9 cellular contexts compared by ENCODE assay signal in genomic region chr10:103618575-103619423, GRCh38.
DNase-seq lines count a peak whose midpoint lies in the region; ATAC-seq and TF ChIP-seq lines count a peak whose summit lies in the region.
"Had no signal": no experiment of that assay in that cellular context is flagged by ENCODE, and none has a peak within 500 bp of the region (broad histone marks: within the 10 kb centered on the region; RNA-seq: fewer than 3 reads in every experiment).

No MANE protein-coding gene starts in this region.

- H3K27me3 Mint-ChIP-seq in activated CD4-positive, alpha-beta T cell treated with anti-CD3 and anti-CD28 coated beads for 36 hours, result no peaks in the 10 kb centered on the region

- H3K27me3 ChIP-seq in body of pancreas (no peaks in the 10 kb centered on the region), stomach (no peaks in the 10 kb centered on the region)

- POLR2A ChIA-PET in activated CD4-positive, alpha-beta T cell treated with anti-CD3 and anti-CD28 coated beads for 36 hours (lab: Charles Lee), result no interaction called here

- peak; percentile 47 for ATAC-seq in body of pancreas
- ATAC-seq in activated CD4-positive, alpha-beta T cell treated with anti-CD3 and anti-CD28 coated beads for 36 hours, result no peak
- no peak for ATAC-seq in HG03342 (IDR thresholded peaks at IDR 0.05; ENCODE audit: unreplicated experiment)

- H3K36me3 ChIP-seq in body of pancreas (replicated peaks in 1 of 2; ENCODE audit: insufficient read depth in 1 of 2, low read depth in 2 of 2) (no peaks in the 10 kb centered on the region), stomach (peaks cover 21 to 91% (median 73%) of the 10 kb centered on the region in 4 donors)

- no peak overlapping the region for H3K4me3 ChIP-seq in body of pancreas
- H3K4me3 ChIP-seq in stomach, result no peak overlapping the region

- H3K27ac Mint-ChIP-seq in activated CD4-positive, alpha-beta T cell treated with anti-CD3 and anti-CD28 coated beads for 36 hours, result no peak overlapping the region

- H3K9me3 Mint-ChIP-seq in activated CD4-positive, alpha-beta T cell treated with anti-CD3 and anti-CD28 coated beads for 36 hours (ENCODE audit: low read depth), result no peaks in the 10 kb centered on the region

- no peak for TF ChIP-seq CTCF in body of pancreas (IDR thresholded peaks at IDR 0.05)
- no peak for TF ChIP-seq CTCF in stomach (IDR thresholded peaks at IDR 0.05)

- H3K4me3 Mint-ChIP-seq in activated CD4-positive, alpha-beta T cell treated with anti-CD3 and anti-CD28 coated beads for 36 hours, result no peak overlapping the region

- H3K9me3 ChIP-seq in body of pancreas, result no peaks in the 10 kb centered on the region
- no peaks in the 10 kb centered on the region for H3K9me3 ChIP-seq in stomach

- no peaks in the 10 kb centered on the region for H3K4me1 Mint-ChIP-seq in activated CD4-positive, alpha-beta T cell treated with anti-CD3 and anti-CD28 coated beads for 36 hours

- in situ Hi-C loops in G401 (cut with HindIII; ENCODE audit: low sequenced_read_pairs), result no loop called here

- DNase-seq in G401 (ENCODE audit: low spot score), result peak; percentile 77
- peak; percentile 29 to 63 (median 46) for DNase-seq in body of pancreas
- DNase-seq in iris pigment epithelial cell (ENCODE audit: low read depth), result peak; percentile 45
- DNase-seq in stomach, result peak; percentile 59
- DNase-seq in activated naive CD4-positive, alpha-beta T cell treated with anti-CD3 and anti-CD28 coated beads, Interleukin-2, amount 50 U/mL, for 16 hours, result no peak
- no peak for DNase-seq in activated CD4-positive, alpha-beta T cell treated with anti-CD3 and anti-CD28 coated beads for 36 hours
- DNase-seq in NCI-H2227 treated with DMSO at 0.1 percent for 48 hours (lab: John Stamatoyannopoulos, UW), result no peak
- DNase-seq: NCI-H69 had no signal

- no peaks in the 10 kb centered on the region for H3K36me3 Mint-ChIP-seq in activated CD4-positive, alpha-beta T cell treated with anti-CD3 and anti-CD28 coated beads for 36 hours (ENCODE audit: low read depth)

- peaks cover 17% of the 10 kb centered on the region for H3K4me1 ChIP-seq in body of pancreas
- H3K4me1 ChIP-seq in stomach, result peaks cover 46 to 87% (median 62%) of the 10 kb centered on the region in 4 donors

- peak overlapping the region in 2 of 4 donors; percentile 16 to 44 for H3K27ac ChIP-seq in body of pancreas
- H3K27ac ChIP-seq in stomach, result peak overlapping the region in 4 of 5 donors; percentile 30 to 68 (median 65)

- 51 to 88% methylated on average over 5 to 19 of the region's 19 CpGs for WGBS in body of pancreas, 2 donors
- WGBS in stomach, 5 donors, result 46 to 66% (median 51%) methylated on average over 16 to 19 of the region's 19 CpGs

- intact Hi-C loops in body of pancreas (cut with DNase I), result no loop called here
- intact Hi-C loops in stomach (cut with DNase I; ENCODE audit: low total_unique reads), result no loop called here
- intact Hi-C loops in activated CD4-positive, alpha-beta T cell treated with anti-CD3 and anti-CD28 coated beads for 36 hours (cut with DNase I, micrococcal nuclease), result loop anchor here in 1 of 2 experiments (5.0 kb wide), 1 partner anchor 51 kb away; no protein-coding TSS in a partner anchor

- TF ChIP-seq EP300 in stomach (IDR thresholded peaks at IDR 0.05), result no peak

- TF ChIP-seq POLR2A in body of pancreas (IDR thresholded peaks at IDR 0.05) (no peak), stomach (IDR thresholded peaks at IDR 0.05) (no peak)

- CTCF ChIA-PET in activated CD4-positive, alpha-beta T cell treated with anti-CD3 and anti-CD28 coated beads for 36 hours (lab: Charles Lee), result interaction anchor here (1.7 to 2.3 kb wide), 2 partner anchors 13 to 68 kb away, joined by 6 to 8 read pairs; no protein-coding TSS in a partner anchor

Comparison
In these comparisons a context has a peak if more than half of its experiments do, and no peak if none do; other contexts are left out.
1. DNase-seq: peak in G401 (single experiment), body of pancreas (4 of 4), iris pigment epithelial cell (single experiment) and stomach (single experiment); none in activated naive CD4-positive, alpha-beta T cell treated with anti-CD3 and anti-CD28 coated beads, Interleukin-2, amount 50 U/mL, for 16 hours (single experiment), activated CD4-positive, alpha-beta T cell treated with anti-CD3 and anti-CD28 coated beads for 36 hours (single experiment) and NCI-H2227 treated with DMSO at 0.1 percent for 48 hours (single experiment).